ENCODE assay signal across 9 cellular contexts in the genomic region with DNA sequence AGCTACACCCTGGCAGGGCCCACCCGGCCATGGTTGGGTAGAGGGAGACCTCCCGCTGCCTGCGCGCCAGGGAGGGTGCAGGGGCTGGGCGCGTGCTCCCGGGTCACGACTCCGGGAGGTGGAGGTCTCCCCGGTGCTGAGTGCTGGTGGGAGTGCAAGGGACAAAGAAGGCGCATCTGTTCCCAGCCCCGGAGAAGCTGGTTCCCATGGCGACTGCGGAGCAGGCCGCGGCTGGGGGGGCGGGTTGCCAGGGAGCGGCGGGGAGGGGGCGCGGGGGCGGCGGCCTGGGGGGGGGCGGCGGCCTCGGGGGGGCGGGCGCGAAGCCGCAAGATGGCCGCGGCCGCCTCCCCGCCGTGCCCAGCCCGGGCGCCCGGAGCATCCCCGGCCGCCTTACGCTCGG. TPM values are rescaled to one million over a fixed set of nuclear protein-coding genes. Genes with fewer than 3 reads are reported as not detected.
DNase-seq lines count a peak whose midpoint lies in the region; ATAC-seq and TF ChIP-seq lines count a peak whose summit lies in the region.
"Had no signal": no experiment of that assay in that cellular context is flagged by ENCODE, and none has a peak within 500 bp of the region (broad histone marks: within the 10 kb centered on the region; RNA-seq: fewer than 3 reads in every experiment).

No MANE protein-coding gene starts in this region.

- DNase-seq in NCI-H82 (lab: John Stamatoyannopoulos, UW) (peak; percentile 28), NCI-H82 treated with DMSO at 0.1 percent for 48 hours (lab: John Stamatoyannopoulos, UW; ENCODE audit: unreplicated experiment) (no peak), T-helper 17 cell (no peak), glutamatergic neuron (peak; percentile 70)
- no peak for DNase-seq in stimulated activated effector memory CD8-positive, alpha-beta T cell treated with anti-CD3 and anti-CD28 coated beads, Interleukin-12 subunit alpha, Interleukin-12 subunit beta, amount 100 ng/mL, for 72 hours (ENCODE audit: low spot score in 2 of 2)
- DNase-seq in stimulated activated CD8-positive, alpha-beta memory T cell treated with anti-CD3 and anti-CD28 coated beads, Interleukin-4, amount 100 ng/mL, for 48 hours = no peak

- no peaks in the 10 kb centered on the region for H3K9me3 ChIP-seq in T-helper 17 cell (ENCODE audit: control insufficient read depth, low read length, poor library complexity, severe bottlenecking)
- H3K9me3 ChIP-seq: adrenal gland had no signal

- H3K27ac Mint-ChIP-seq in T-helper 17 cell (no peak overlapping the region), glutamatergic neuron (ENCODE audit: unreplicated experiment) (no peak overlapping the region)
- no peak overlapping the region for H3K27ac Mint-ChIP-seq in stimulated activated effector memory CD8-positive, alpha-beta T cell treated with anti-CD3 and anti-CD28 coated beads, Interleukin-12 subunit alpha, Interleukin-12 subunit beta, amount 100 ng/mL, for 72 hours

- H3K4me1 Mint-ChIP-seq in T-helper 17 cell (peaks cover 16% of the 10 kb centered on the region), glutamatergic neuron (ENCODE audit: low read depth, unreplicated experiment) (peaks cover 8% of the 10 kb centered on the region)
- H3K4me1 Mint-ChIP-seq in stimulated activated effector memory CD8-positive, alpha-beta T cell treated with anti-CD3 and anti-CD28 coated beads, Interleukin-12 subunit alpha, Interleukin-12 subunit beta, amount 100 ng/mL, for 72 hours = peaks cover 29% of the 10 kb centered on the region

- H3K36me3 Mint-ChIP-seq in T-helper 17 cell (ENCODE audit: low read depth) = no peaks in the 10 kb centered on the region
- no peaks in the 10 kb centered on the region for H3K36me3 Mint-ChIP-seq in glutamatergic neuron (ENCODE audit: unreplicated experiment)
- H3K36me3 Mint-ChIP-seq in stimulated activated effector memory CD8-positive, alpha-beta T cell treated with anti-CD3 and anti-CD28 coated beads, Interleukin-12 subunit alpha, Interleukin-12 subunit beta, amount 100 ng/mL, for 72 hours = peaks cover 30% of the 10 kb centered on the region

- no peak for ATAC-seq in T-helper 17 cell
- ATAC-seq in stimulated activated effector memory CD8-positive, alpha-beta T cell treated with anti-CD3 and anti-CD28 coated beads, Interleukin-12 subunit alpha, Interleukin-12 subunit beta, amount 100 ng/mL, for 72 hours = no peak
- ATAC-seq in HG03432 (IDR thresholded peaks at IDR 0.05; ENCODE audit: unreplicated experiment) = no peak
- no peak for ATAC-seq in GM19324 (IDR thresholded peaks at IDR 0.05; ENCODE audit: low FRiP score, unreplicated experiment)

- H3K9me3 Mint-ChIP-seq in glutamatergic neuron (ENCODE audit: unreplicated experiment) = peaks cover 18% of the 10 kb centered on the region
- no peaks in the 10 kb centered on the region for H3K9me3 Mint-ChIP-seq in stimulated activated effector memory CD8-positive, alpha-beta T cell treated with anti-CD3 and anti-CD28 coated beads, Interleukin-12 subunit alpha, Interleukin-12 subunit beta, amount 100 ng/mL, for 72 hours

- H3K4me3 Mint-ChIP-seq in T-helper 17 cell = peak overlapping the region; percentile 62
- no peak overlapping the region for H3K4me3 Mint-ChIP-seq in glutamatergic neuron (ENCODE audit: unreplicated experiment)
- peak overlapping the region; percentile 55 for H3K4me3 Mint-ChIP-seq in stimulated activated effector memory CD8-positive, alpha-beta T cell treated with anti-CD3 and anti-CD28 coated beads, Interleukin-12 subunit alpha, Interleukin-12 subunit beta, amount 100 ng/mL, for 72 hours

- TF ChIP-seq CTCF in glutamatergic neuron (IDR thresholded peaks at IDR 0.05; ENCODE audit: partially characterized antibody, unreplicated experiment) = no peak

- H3K27me3 Mint-ChIP-seq in T-helper 17 cell = peaks cover 8% of the 10 kb centered on the region
- peaks cover 18% of the 10 kb centered on the region for H3K27me3 Mint-ChIP-seq in glutamatergic neuron (ENCODE audit: unreplicated experiment)

RNA-seq across cellular contexts. Expression of a gene that starts 1.2 kb away (rescaled TPM):
- total RNA-seq in T-helper 17 cell (not detected), glutamatergic neuron (ENCODE audit: unreplicated experiment) (74.7 TPM)

RNA-seq across cellular contexts. Expression of a gene that starts 5.0 kb away (rescaled TPM):
- total RNA-seq in T-helper 17 cell = 100 to 1,000 TPM; 104 to 115 TPM
- 129 TPM for total RNA-seq in glutamatergic neuron (ENCODE audit: unreplicated experiment)

RNA-seq across cellular contexts. Expression of a gene that starts 11.8 kb away (rescaled TPM):
- total RNA-seq in T-helper 17 cell = 100 to 1,000 TPM in 1 of 2 donors, 10 to 100 TPM in 1; 87.1 to 113 TPM
- 325 TPM for total RNA-seq in glutamatergic neuron (ENCODE audit: unreplicated experiment)

RNA-seq across cellular contexts. Expression of a gene that starts 31.0 kb away (rescaled TPM):
- total RNA-seq in T-helper 17 cell (10 to 100 TPM; 70.0 to 70.4 TPM), glutamatergic neuron (ENCODE audit: unreplicated experiment) (48.2 TPM)

RNA-seq across cellular contexts. Expression of a gene that starts 32.6 kb away (rescaled TPM):
- total RNA-seq in T-helper 17 cell = 100 to 1,000 TPM; 460 to 474 TPM
- 341 TPM for total RNA-seq in glutamatergic neuron (ENCODE audit: unreplicated experiment)

Comparison
In these comparisons a context has a peak if more than half of its experiments do, and no peak if none do; other contexts are left out.
1. DNase-seq: peak in NCI-H82 (single experiment) and glutamatergic neuron (single experiment); none in NCI-H82 treated with DMSO at 0.1 percent for 48 hours (single experiment), T-helper 17 cell (0 of 3), stimulated activated effector memory CD8-positive, alpha-beta T cell treated with anti-CD3 and anti-CD28 coated beads, Interleukin-12 subunit alpha, Interleukin-12 subunit beta, amount 100 ng/mL, for 72 hours (0 of 2) and stimulated activated CD8-positive, alpha-beta memory T cell treated with anti-CD3 and anti-CD28 coated beads, Interleukin-4, amount 100 ng/mL, for 48 hours (single experiment).
2. RNA of a gene that starts 1.2 kb away (total RNA-seq): 74.7 TPM in glutamatergic neuron (single experiment); not detected in T-helper 17 cell; every median in the first group is over 10 times any median in the second.